ENCODE assay signal across 1 cellular context in the genomic region with DNA sequence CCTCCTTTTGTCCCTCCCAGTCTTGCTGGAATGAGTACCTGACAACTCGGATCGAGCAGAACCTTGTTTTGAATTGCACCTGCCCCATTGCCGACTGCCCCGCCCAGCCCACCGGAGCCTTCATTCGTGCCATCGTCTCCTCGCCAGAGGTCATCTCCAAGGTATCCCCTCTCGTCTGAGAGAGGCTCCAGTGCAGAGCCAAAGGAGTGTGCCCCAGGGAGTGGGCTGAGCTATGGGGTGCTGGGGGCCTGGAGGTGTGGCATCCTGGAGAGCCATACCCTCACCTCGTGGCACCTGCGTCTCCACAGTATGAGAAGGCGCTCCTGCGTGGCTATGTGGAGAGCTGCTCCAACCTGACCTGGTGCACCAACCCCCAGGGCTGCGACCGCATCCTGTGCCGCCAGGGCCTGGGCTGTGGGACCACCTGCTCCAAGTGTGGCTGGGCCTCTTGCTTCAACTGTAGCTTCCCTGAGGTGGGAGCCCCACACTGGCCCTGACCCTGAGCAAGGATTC.
TF ChIP-seq lines count a peak whose summit lies in the region.

No MANE protein-coding gene starts in this region.

TF ChIP-seq in K562, 482 proteins besides CTCF, POLR2A, EP300 and RAD21:
- TF ChIP-seq RBM22 (IDR thresholded peaks at IDR 0.05; ENCODE audit: low read depth, low read length, poor library complexity, severe bottlenecking) (peak; percentile 22), CCAR2 (IDR thresholded peaks at IDR 0.05; ENCODE audit: low read depth, low read length) (no peak), POLR2G (IDR thresholded peaks at IDR 0.05; ENCODE audit: low read depth, low read length) (peak; percentile 78)
- TF ChIP-seq, protein P1, sequence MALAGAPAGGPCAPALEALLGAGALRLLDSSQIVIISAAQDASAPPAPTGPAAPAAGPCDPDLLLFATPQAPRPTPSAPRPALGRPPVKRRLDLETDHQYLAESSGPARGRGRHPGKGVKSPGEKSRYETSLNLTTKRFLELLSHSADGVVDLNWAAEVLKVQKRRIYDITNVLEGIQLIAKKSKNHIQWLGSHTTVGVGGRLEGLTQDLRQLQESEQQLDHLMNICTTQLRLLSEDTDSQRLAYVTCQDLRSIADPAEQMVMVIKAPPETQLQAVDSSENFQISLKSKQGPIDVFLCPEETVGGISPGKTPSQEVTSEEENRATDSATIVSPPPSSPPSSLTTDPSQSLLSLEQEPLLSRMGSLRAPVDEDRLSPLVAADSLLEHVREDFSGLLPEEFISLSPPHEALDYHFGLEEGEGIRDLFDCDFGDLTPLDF (CRISPR knock-in tag; IDR thresholded peaks at IDR 0.05) = no peak
